In the genomic region with DNA sequence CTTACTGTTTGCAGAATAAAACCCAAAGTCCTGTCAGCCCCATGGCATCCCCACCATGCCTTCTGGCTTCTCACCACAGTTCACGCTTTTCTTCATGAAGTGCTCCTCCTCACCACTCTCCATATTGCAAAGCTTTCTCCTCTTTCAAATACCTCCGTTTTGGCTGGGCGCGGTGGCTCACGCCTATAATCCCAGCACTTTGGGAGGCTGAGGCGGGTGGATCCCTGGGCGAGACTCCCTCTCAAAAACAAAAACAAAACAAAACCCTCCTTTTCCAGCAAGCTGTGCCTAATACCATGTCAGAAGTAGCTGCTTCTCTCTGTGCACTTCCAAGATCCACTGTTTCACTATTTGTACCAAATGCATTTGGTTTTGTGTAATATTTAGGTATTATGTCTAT, we compare ENCODE assay signal across 31 cellular contexts. TPM values are rescaled to one million over a fixed set of nuclear protein-coding genes. Genes with fewer than 3 reads are reported as not detected.
"Had no signal": no experiment of that assay in that cellular context is flagged by ENCODE, and none has a peak within 500 bp of the region (broad histone marks: within the 10 kb centered on the region; RNA-seq: fewer than 3 reads in every experiment).

No MANE protein-coding gene starts in this region.

- ATAC-seq: activated CD8-positive, alpha-beta T cell treated with anti-CD3 and anti-CD28 coated beads for 36 hours; activated naive CD4-positive, alpha-beta T cell treated with anti-CD3 and anti-CD28 coated beads, Interleukin-2, amount 50 U/mL, for 72 hours; activated T-cell treated with anti-CD3 and anti-CD28 coated beads, Interleukin-2, amount 50 U/mL, for 4 hours; activated T-cell treated with anti-CD3 and anti-CD28 coated beads, Interleukin-2, amount 50 U/mL, for 72 hours; activated T-helper 17 cell treated with anti-CD3 and anti-CD28 coated beads, Interleukin-2, amount 50 U/mL, for 72 hours; body of pancreas had no signal

- H3K9me3 ChIP-seq: adrenal gland, body of pancreas, breast epithelium had no signal

- H3K27ac ChIP-seq: adrenal gland, brain microvascular endothelial cell, breast epithelium, VCaP had no signal

- H3K36me3 ChIP-seq: adrenal gland, brain microvascular endothelial cell, breast epithelium had no signal

- H3K4me3 ChIP-seq: adrenal gland, body of pancreas, breast epithelium had no signal

- DNase-seq: activated B cell treated with CpG ODN at 0.5 μM for 24 hours; activated CD4-positive, alpha-beta memory T cell treated with anti-CD3 and anti-CD28 coated beads for 36 hours; activated CD4-positive, alpha-beta T cell treated with anti-CD3 and anti-CD28 coated beads for 4 hours; activated CD4-positive, alpha-beta T cell treated with anti-CD3 and anti-CD28 coated beads, Interleukin-2, amount 10 ng/mL, durations not matched to agents 24 days and 14 days; activated CD4-positive, alpha-beta T cell treated with anti-CD3 and anti-CD28 coated beads, Interleukin-2, amount 50 U/mL, for 1 hour; activated CD4-positive, alpha-beta T cell treated with anti-CD3 and anti-CD28 coated beads, Interleukin-2, amount 50 U/mL, for 4 hours; activated CD4-positive, CD25-positive, alpha-beta regulatory T cell treated with anti-CD3 and anti-CD28 coated beads, Interleukin-2, amount 50 U/mL, for 72 hours; activated CD8-positive, alpha-beta memory T cell treated with anti-CD3 and anti-CD28 coated beads, Interleukin-2, amount 50 U/mL, for 4 hours; activated CD8-positive, alpha-beta T cell treated with anti-CD3 and anti-CD28 coated beads for 36 hours; activated gamma-delta T cell treated with Interleukin-2 at 50 U/mL for 16 hours; activated naive CD4-positive, alpha-beta T cell; activated naive CD4-positive, alpha-beta T cell treated with anti-CD3 and anti-CD28 coated beads for 36 hours; activated naive CD4-positive, alpha-beta T cell treated with anti-CD3 and anti-CD28 coated beads, Interleukin-2, amount 50 U/mL, for 16 hours; activated naive CD8-positive, alpha-beta T cell treated with anti-CD3 and anti-CD28 coated beads for 36 hours; activated T-cell treated with anti-CD3 and anti-CD28 coated beads for 4 hours; activated T-cell treated with anti-CD3 and anti-CD28 coated beads, Interleukin-2, amount 50 U/mL, for 1 hour; activated T-cell treated with anti-CD3 and anti-CD28 coated beads, Interleukin-2, amount 50 U/mL, for 4 hours; activated T-cell treated with anti-CD3 and anti-CD28 coated beads, Interleukin-2, amount 50 U/mL, for 72 hours; adrenal gland; amniotic stem cell; aorta; body of pancreas; brain microvascular endothelial cell; central memory CD4-positive, alpha-beta T cell; T-helper 1 cell; T-helper 2 cell; T-helper 9 cell had no signal

- H3K27me3 ChIP-seq: adrenal gland, body of pancreas, brain microvascular endothelial cell, breast epithelium had no signal

RNA-seq across cellular contexts. Expression of gene BACE1, which starts 6.7 kb away (rescaled TPM):
- total RNA-seq: activated B cell treated with CpG ODN at 0.5 μM for 24 hours had no signal
